Comparison of ENCODE assay signal across 22 cellular contexts in genomic region chr12:38555620-38556596, GRCh38.
DNase-seq lines count a peak whose midpoint lies in the region; ATAC-seq and TF ChIP-seq lines count a peak whose summit lies in the region.
"Had no signal": no experiment of that assay in that cellular context is flagged by ENCODE, and none has a peak within 500 bp of the region (broad histone marks: within the 10 kb centered on the region; RNA-seq: fewer than 3 reads in every experiment).

No MANE protein-coding gene starts in this region.

- H3K4me1 ChIP-seq in RWPE2 (ENCODE audit: insufficient read depth, poor library complexity, severe bottlenecking), result no peaks in the 10 kb centered on the region
- H3K4me1 ChIP-seq: vagina had no signal

- no peaks in the 10 kb centered on the region for H3K36me3 ChIP-seq in RWPE2 (ENCODE audit: low read depth)
- H3K36me3 ChIP-seq: vagina had no signal

- H3K36me3 Mint-ChIP-seq in CD14-positive monocyte (no peaks in the 10 kb centered on the region), natural killer cell (peaks cover 9% of the 10 kb centered on the region)
- H3K36me3 Mint-ChIP-seq: IgD-negative memory B cell had no signal

- peak overlapping the region; percentile 14 to 59 for H3K4me3 Mint-ChIP-seq in CD14-positive monocyte
- no peak overlapping the region for H3K4me3 Mint-ChIP-seq in natural killer cell
- H3K4me3 Mint-ChIP-seq: activated CD4-positive, alpha-beta T cell treated with anti-CD3 and anti-CD28 coated beads for 36 hours; IgD-negative memory B cell; T-helper 2 cell treated with Interferon-gamma antibody and Interleukin-4, amounts not matched to agents 5 μg/mL and 100 μg/mL, for 36 hours had no signal

- no peak overlapping the region for H3K27ac ChIP-seq in RWPE2 (ENCODE audit: poor library complexity, severe bottlenecking)
- H3K27ac ChIP-seq: GM23248, vagina had no signal

- no peaks in the 10 kb centered on the region for H3K9me3 ChIP-seq in RWPE2 (ENCODE audit: severe bottlenecking)
- H3K9me3 ChIP-seq: vagina had no signal

- no peaks in the 10 kb centered on the region for H3K27me3 ChIP-seq in RWPE2 (ENCODE audit: insufficient read depth, poor library complexity, severe bottlenecking)
- H3K27me3 ChIP-seq: vagina had no signal

- TF ChIP-seq CTCF in CD14-positive monocyte (IDR thresholded peaks at IDR 0.05) (no peak), LNCaP clone FGC (IDR thresholded peaks at IDR 0.05; ENCODE audit: control insufficient read depth, extremely low read depth, insufficient read depth) (peak; percentile 46), RWPE2 (IDR thresholded peaks at IDR 0.05; ENCODE audit: poor library complexity, severe bottlenecking) (no peak), fibroblast of mammary gland (conservative IDR thresholded peaks at IDR 0.05; ENCODE audit: control insufficient read depth, insufficient read depth, low read depth, low read length) (no peak), omental fat pad (IDR thresholded peaks at IDR 0.05) (no peak), natural killer cell (IDR thresholded peaks at IDR 0.05) (no peak)

- intact Hi-C loops in CD14-positive monocyte (cut with micrococcal nuclease) (no loop called here), natural killer cell (cut with micrococcal nuclease) (no loop called here)

- H3K27me3 Mint-ChIP-seq in CD14-positive monocyte (ENCODE audit: low read depth in 3 of 3) (peaks cover 0 to 5% (median 2%) of the 10 kb centered on the region in 3 donors), natural killer cell (ENCODE audit: low read depth in 2 of 2) (no peaks in the 10 kb centered on the region)
- H3K27me3 Mint-ChIP-seq: activated CD4-positive, alpha-beta T cell treated with anti-CD3 and anti-CD28 coated beads for 36 hours; IgD-negative memory B cell had no signal

- 0 out of 3 replicates have a peak, but pooled peaks have one; percentile 40 for ATAC-seq in RWPE2 (ENCODE audit: low read depth)
- ATAC-seq in omental fat pad (ENCODE audit: low FRiP score), result no peak
- ATAC-seq in GM18519 (IDR thresholded peaks at IDR 0.05; ENCODE audit: low FRiP score, unreplicated experiment), result no peak
- ATAC-seq in natural killer cell, result no peak
- ATAC-seq: activated CD4-positive, alpha-beta T cell treated with anti-CD3 and anti-CD28 coated beads for 36 hours; left colon; Right ventricle myocardium inferior had no signal

- DNase-seq in CD14-positive monocyte (ENCODE audit: low spot score) (no peak), LNCaP clone FGC (ENCODE audit: low read depth) (peak; percentile 91), RWPE2 (ENCODE audit: low spot score) (no peak), fibroblast of mammary gland (ENCODE audit: low read depth) (peak; percentile 24), omental fat pad (ENCODE audit: low spot score) (no peak), ecto neural progenitor cell (ENCODE audit: low spot score) (no peak), natural killer cell (no peak)
- DNase-seq: activated CD4-positive, alpha-beta T cell treated with anti-CD3 and anti-CD28 coated beads for 36 hours; activated gamma-delta T cell; anterior cingulate cortex; foreskin melanocyte; GF-D8; GM23248; left colon; NCI-H2171; NCI-H82; stimulated activated CD4-positive, alpha-beta T cell treated with anti-CD3 and anti-CD28 coated beads, Interleukin-1b, Interleukin-23, amount 100 ng/mL, for 48 hours had no signal

- no peak overlapping the region for H3K4me3 ChIP-seq in LNCaP clone FGC (ENCODE audit: low read depth, low read length)
- H3K4me3 ChIP-seq in RWPE2 (ENCODE audit: severe bottlenecking), result no peak overlapping the region
- H3K4me3 ChIP-seq in fibroblast of mammary gland (ENCODE audit: control insufficient read depth, low read depth, low read length), result no peak overlapping the region
- H3K4me3 ChIP-seq: GM23248, vagina had no signal

- H3K4me1 Mint-ChIP-seq in CD14-positive monocyte (peaks cover 10% of the 10 kb centered on the region), natural killer cell (no peaks in the 10 kb centered on the region)
- H3K4me1 Mint-ChIP-seq: activated CD4-positive, alpha-beta T cell treated with anti-CD3 and anti-CD28 coated beads for 36 hours; IgD-negative memory B cell had no signal

- H3K9me3 Mint-ChIP-seq in CD14-positive monocyte, result peaks cover 0 to 15% (median 7%) of the 10 kb centered on the region in 7 donors
- peaks cover 10 to 14% of the 10 kb centered on the region in 2 donors for H3K9me3 Mint-ChIP-seq in natural killer cell

- H3K27ac Mint-ChIP-seq in CD14-positive monocyte (peak overlapping the region in 2 of 7 donors; percentile 52 to 88), natural killer cell (no peak overlapping the region)
- H3K27ac Mint-ChIP-seq: activated CD4-positive, alpha-beta T cell treated with anti-CD3 and anti-CD28 coated beads for 36 hours; IgD-negative memory B cell; T-helper 2 cell treated with Interferon-gamma antibody and Interleukin-4, amounts not matched to agents 5 μg/mL and 100 μg/mL, for 36 hours had no signal

Comparison
In these comparisons a context has a peak if more than half of its experiments do, and no peak if none do; other contexts are left out.
1. DNase-seq: peak in LNCaP clone FGC (single experiment) and fibroblast of mammary gland (single experiment); none in CD14-positive monocyte (single experiment), RWPE2 (single experiment), omental fat pad (single experiment), ecto neural progenitor cell (single experiment) and natural killer cell (single experiment).